In the genomic region with DNA sequence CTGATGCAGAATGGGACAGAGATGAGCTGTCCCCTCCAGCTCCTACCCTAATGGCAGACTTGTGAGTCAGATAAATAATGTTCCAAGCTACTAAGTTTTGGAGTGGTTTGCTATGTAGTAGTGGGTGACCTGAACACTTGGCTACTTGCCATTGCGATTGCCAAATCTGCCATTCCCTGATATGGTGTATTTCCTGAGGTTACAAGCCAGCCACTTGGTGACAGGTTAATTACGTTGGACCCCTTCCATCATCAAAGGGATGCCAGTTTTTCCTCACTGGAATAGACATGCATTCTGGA, we compare ENCODE assay signal across 11 cellular contexts. TPM values are rescaled to one million over a fixed set of nuclear protein-coding genes. Genes with fewer than 3 reads are reported as not detected.
A peak's percentile ranks its signal among the peaks of the same experiment; 100 is the strongest.
DNase-seq lines count a peak whose midpoint lies in the region; ATAC-seq and TF ChIP-seq lines count a peak whose summit lies in the region.
"Had no signal": no experiment of that assay in that cellular context is flagged by ENCODE, and none has a peak within 500 bp of the region (broad histone marks: within the 10 kb centered on the region; RNA-seq: fewer than 3 reads in every experiment).

No MANE protein-coding gene starts in this region.

- H3K9me3 ChIP-seq in adipocyte (ENCODE audit: control insufficient read depth, low read length) = no peaks in the 10 kb centered on the region
- no peaks in the 10 kb centered on the region for H3K9me3 ChIP-seq in upper lobe of left lung

- DNase-seq in activated T-cell treated with anti-CD3 and anti-CD28 coated beads, Interleukin-2, amount 50 U/mL, for 24 hours = no peak
- DNase-seq in activated T-cell treated with anti-CD3 and anti-CD28 coated beads for 4 hours (no peak), adipocyte (ENCODE audit: low read depth) (peak; percentile 71), left ventricle myocardium superior (no peak), upper lobe of left lung (peak in 1 of 2 donors; percentile 78), occipital lobe (lab: John Stamatoyannopoulos, UW) (no peak)
- no peak for DNase-seq in activated naive CD4-positive, alpha-beta T cell treated with anti-CD3 and anti-CD28 coated beads, Interleukin-2, amount 10 ng/mL, durations not matched to agents 7 days and 5 days
- DNase-seq: effector CD4-positive, alpha-beta T cell had no signal

- H3K27me3 ChIP-seq in adipocyte (replicated peaks; ENCODE audit: control insufficient read depth, insufficient read depth, low read length) (no peaks in the 10 kb centered on the region), upper lobe of left lung (no peaks in the 10 kb centered on the region)

- WGBS in upper lobe of left lung, 2 donors = 60 to 65% methylated on average over 2 of the region's 2 CpGs

- H3K27ac Mint-ChIP-seq in activated T-cell treated with anti-CD3 and anti-CD28 coated beads, Interleukin-2, amount 50 U/mL, for 24 hours = peak overlapping the region; percentile 20
- H3K27ac Mint-ChIP-seq in activated naive CD4-positive, alpha-beta T cell treated with anti-CD3 and anti-CD28 coated beads, Interleukin-2, amount 10 ng/mL, durations not matched to agents 7 days and 5 days = no peak overlapping the region
- H3K27ac Mint-ChIP-seq: B cell had no signal

- no peaks in the 10 kb centered on the region for H3K27me3 Mint-ChIP-seq in activated T-cell treated with anti-CD3 and anti-CD28 coated beads, Interleukin-2, amount 50 U/mL, for 24 hours
- H3K27me3 Mint-ChIP-seq in activated naive CD4-positive, alpha-beta T cell treated with anti-CD3 and anti-CD28 coated beads, Interleukin-2, amount 10 ng/mL, durations not matched to agents 7 days and 5 days = no peaks in the 10 kb centered on the region
- H3K27me3 Mint-ChIP-seq: B cell, IgD-negative memory B cell had no signal

- H3K4me1 ChIP-seq in adipocyte (ENCODE audit: control insufficient read depth, insufficient read depth, low read length) = peaks cover 66% of the 10 kb centered on the region
- H3K4me1 ChIP-seq in upper lobe of left lung = peaks cover 10 to 46% (median 21%) of the 10 kb centered on the region in 4 donors

- H3K36me3 ChIP-seq in adipocyte (ENCODE audit: control insufficient read depth, insufficient read depth, low read length, severe bottlenecking) (peaks cover 81% of the 10 kb centered on the region), upper lobe of left lung (peaks cover 9 to 93% (median 43%) of the 10 kb centered on the region in 4 donors)

- H3K9me3 Mint-ChIP-seq in activated T-cell treated with anti-CD3 and anti-CD28 coated beads, Interleukin-2, amount 50 U/mL, for 24 hours = no peaks in the 10 kb centered on the region
- H3K9me3 Mint-ChIP-seq in activated naive CD4-positive, alpha-beta T cell treated with anti-CD3 and anti-CD28 coated beads, Interleukin-2, amount 10 ng/mL, durations not matched to agents 7 days and 5 days = no peaks in the 10 kb centered on the region
- H3K9me3 Mint-ChIP-seq: IgD-negative memory B cell had no signal

- H3K4me1 Mint-ChIP-seq in activated T-cell treated with anti-CD3 and anti-CD28 coated beads, Interleukin-2, amount 50 U/mL, for 24 hours (ENCODE audit: low read depth) = peaks cover 15% of the 10 kb centered on the region
- H3K4me1 Mint-ChIP-seq in activated naive CD4-positive, alpha-beta T cell treated with anti-CD3 and anti-CD28 coated beads, Interleukin-2, amount 10 ng/mL, durations not matched to agents 7 days and 5 days = peaks cover 25% of the 10 kb centered on the region

- H3K36me3 Mint-ChIP-seq in activated T-cell treated with anti-CD3 and anti-CD28 coated beads, Interleukin-2, amount 50 U/mL, for 24 hours (ENCODE audit: low read depth) = peaks cover 95% of the 10 kb centered on the region
- H3K36me3 Mint-ChIP-seq in activated naive CD4-positive, alpha-beta T cell treated with anti-CD3 and anti-CD28 coated beads, Interleukin-2, amount 10 ng/mL, durations not matched to agents 7 days and 5 days = peaks cover 61% of the 10 kb centered on the region

- TF ChIP-seq POLR2A in upper lobe of left lung (IDR thresholded peaks at IDR 0.05) = no peak

- CTCF ChIA-PET in activated naive CD4-positive, alpha-beta T cell treated with anti-CD3 and anti-CD28 coated beads, Interleukin-2, amount 10 ng/mL, durations not matched to agents 7 days and 5 days (lab: Charles Lee) = interaction anchor here (1.1 to 7.5 kb wide), 6 partner anchors 9 to 278 kb away, joined by 3 to 36 read pairs (median 6); no protein-coding TSS in a partner anchor

- intact Hi-C loops in left ventricle myocardium superior (cut with micrococcal nuclease) = no loop called here

- TF ChIP-seq EP300 in upper lobe of left lung (IDR thresholded peaks at IDR 0.05) = no peak

- H3K9ac ChIP-seq in adipocyte (ENCODE audit: low read length) = peak overlapping the region; percentile 68

- no peak for TF ChIP-seq CTCF in upper lobe of left lung (IDR thresholded peaks at IDR 0.05)

- H3K27ac ChIP-seq in upper lobe of left lung = peak overlapping the region in 2 of 4 donors; percentile 25 to 32

- H3K4me3 ChIP-seq in adipocyte (ENCODE audit: low read length) = peak overlapping the region; percentile 28
- no peak overlapping the region for H3K4me3 ChIP-seq in upper lobe of left lung

- ATAC-seq in left ventricle myocardium superior (peak; percentile 58), upper lobe of left lung (ENCODE audit: low FRiP score in 2 of 2) (peak; percentile 50 to 75), HG03280 (IDR thresholded peaks at IDR 0.05; ENCODE audit: unreplicated experiment) (no peak)

- no peak overlapping the region for H3K4me3 Mint-ChIP-seq in activated T-cell treated with anti-CD3 and anti-CD28 coated beads, Interleukin-2, amount 50 U/mL, for 24 hours
- H3K4me3 Mint-ChIP-seq in activated naive CD4-positive, alpha-beta T cell treated with anti-CD3 and anti-CD28 coated beads, Interleukin-2, amount 10 ng/mL, durations not matched to agents 7 days and 5 days = no peak overlapping the region
- H3K4me3 Mint-ChIP-seq: B cell, IgD-negative memory B cell had no signal

RNA-seq across cellular contexts. Expression of a gene that starts 33.6 kb away (rescaled TPM):
- total RNA-seq in left ventricle myocardium superior (343 TPM), upper lobe of left lung (100 to 1,000 TPM; 202 to 462 (median 292) TPM), occipital lobe (697 TPM)

RNA-seq across cellular contexts. Expression of a gene that starts 38.6 kb away (rescaled TPM):
- total RNA-seq in left ventricle myocardium superior (72.3 TPM), upper lobe of left lung (1,000 to 10,000 TPM in 4 of 6 donors, 100 to 1,000 TPM in 2; 699 to 3,907 (median 1,498) TPM), occipital lobe (29.2 TPM)
